In the genomic region with DNA sequence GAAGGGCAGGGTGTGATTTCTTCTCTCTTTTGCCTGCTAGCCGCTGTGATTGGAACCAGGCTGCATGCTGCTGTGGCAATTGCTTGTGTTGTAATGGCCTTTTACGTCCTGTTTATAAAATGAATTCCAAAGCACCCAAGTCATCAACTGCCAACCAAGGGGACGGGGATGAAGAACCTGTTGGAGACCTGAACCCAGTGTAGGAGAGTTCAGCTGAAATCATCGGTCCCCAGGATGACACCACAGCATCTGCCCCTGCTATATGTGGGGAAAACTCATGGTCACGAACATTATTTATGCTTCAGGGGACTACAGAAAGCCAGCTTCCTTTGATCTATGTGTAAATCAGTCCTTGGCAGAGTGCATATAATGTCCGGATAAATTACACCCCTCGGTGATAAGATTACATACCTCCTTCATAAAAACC, we compare ENCODE assay signal across 20 cellular contexts. TPM values are rescaled to one million over a fixed set of nuclear protein-coding genes. Genes with fewer than 3 reads are reported as not detected.
DNase-seq lines count a peak whose midpoint lies in the region; ATAC-seq, FAIRE-seq and TF ChIP-seq lines count a peak whose summit lies in the region.
"Had no signal": no experiment of that assay in that cellular context is flagged by ENCODE, and none has a peak within 500 bp of the region (broad histone marks: within the 10 kb centered on the region; RNA-seq: fewer than 3 reads in every experiment).

No MANE protein-coding gene starts in this region.

- no peak for TF ChIP-seq POLR2A in esophagus squamous epithelium (IDR thresholded peaks at IDR 0.05)

- peaks cover 8% of the 10 kb centered on the region for H3K36me3 ChIP-seq in Panc1 (ENCODE audit: control insufficient read depth, insufficient read depth, low read length)
- peaks cover 4 to 29% (median 5%) of the 10 kb centered on the region in 3 donors for H3K36me3 ChIP-seq in esophagus squamous epithelium
- H3K36me3 ChIP-seq in psoas muscle (ENCODE audit: insufficient read depth in 1 of 2, low read depth in 1 of 2): peaks cover 6 to 52% of the 10 kb centered on the region in 2 donors

- H3K4me1 ChIP-seq in Panc1 (ENCODE audit: control insufficient read depth, insufficient read depth, low read length) (peaks cover 19% of the 10 kb centered on the region), esophagus squamous epithelium (peaks cover 17 to 77% (median 18%) of the 10 kb centered on the region in 3 donors), psoas muscle (peaks cover 50% of the 10 kb centered on the region)

- TF ChIP-seq CTCF in Panc1 (IDR thresholded peaks at IDR 0.05): no peak
- TF ChIP-seq CTCF in esophagus squamous epithelium (IDR thresholded peaks at IDR 0.05): no peak
- TF ChIP-seq CTCF in psoas muscle (IDR thresholded peaks at IDR 0.05): no peak
- TF ChIP-seq CTCF in D721Med (IDR thresholded peaks at IDR 0.05; ENCODE audit: insufficient read depth, missing control alignments): no peak

- no peak for ATAC-seq in Panc1
- no peak for ATAC-seq in psoas muscle
- ATAC-seq: foreskin keratinocyte; stimulated activated memory B cell treated with anti-CD40 and anti-IgM and Interleukin-4, amounts not matched to agents 10 μg/mL and 1 μg/mL and 100 μg/mL, for 72 hours had no signal

- H3K4me3 ChIP-seq in Panc1 (ENCODE audit: low read depth in 2 of 2, low read length in 2 of 2) (no peak overlapping the region), esophagus squamous epithelium (no peak overlapping the region), psoas muscle (no peak overlapping the region)
- H3K4me3 ChIP-seq: HAP-1, PC-9 had no signal

- 65 to 82% methylated on average over 4 to 5 of the region's 7 CpGs for WGBS in esophagus squamous epithelium, 2 donors
- WGBS in psoas muscle, 3 donors: 51 to 70% (median 55%) methylated on average over 7 of the region's 7 CpGs

- TSS peak; percentile 36 for BruUV-seq in Panc1 (replicated peaks; lab: Mats Ljungman, UMichigan)

- H3K27ac ChIP-seq in Panc1 (ENCODE audit: low read length) (peak overlapping the region; percentile 77), esophagus squamous epithelium (peak overlapping the region; percentile 18 to 97 (median 66)), psoas muscle (peak overlapping the region; percentile 67)
- H3K27ac ChIP-seq: foreskin keratinocyte, KMS-11, PC-9 had no signal

- in situ Hi-C loops in Panc1 (cut with HindIII; ENCODE audit: low pct_unique_long_range_greater_than_20kb, low sequenced_read_pairs): no loop called here

- no peak for FAIRE-seq in D721Med (lab: Jason Lieb, UNC)
- FAIRE-seq: GM18507, islet of Langerhans had no signal

- H3K9me3 ChIP-seq in Panc1 (ENCODE audit: control insufficient read depth, insufficient read depth, low read depth, low read length) (no peaks in the 10 kb centered on the region), esophagus squamous epithelium (no peaks in the 10 kb centered on the region), psoas muscle (no peaks in the 10 kb centered on the region)
- H3K9me3 ChIP-seq: HAP-1 had no signal

- DNase-seq in ELR (ENCODE audit: low read depth): peak; percentile 88
- DNase-seq in Panc1 (ENCODE audit: low read depth, low spot score): no peak
- no peak for DNase-seq in esophagus squamous epithelium (lab: John Stamatoyannopoulos, UW)
- no peak for DNase-seq in psoas muscle
- no peak for DNase-seq in D721Med (ENCODE audit: insufficient read length, low spot score)
- no peak for DNase-seq in NCI-H1694 (lab: John Stamatoyannopoulos, UW)
- DNase-seq in DMS114 treated with DMSO at 0.1 percent for 48 hours (lab: John Stamatoyannopoulos, UW; ENCODE audit: unreplicated experiment): no peak
- DNase-seq: amniotic stem cell; CD4-positive, alpha-beta memory T cell; foreskin keratinocyte; naive B cell; NCI-H524 treated with DMSO at 0.1 percent for 48 hours; stimulated activated CD4-positive, alpha-beta T cell treated with anti-CD3 and anti-CD28 coated beads, Interleukin-4, amount 100 ng/mL, for 4 hours; T-helper 1 cell had no signal

- POLR2A ChIA-PET in Panc1 (lab: Charles Lee): interaction anchor here (0.7 kb wide), 1 partner anchor 18 kb away, joined by 3 read pairs; a partner anchor contains a TSS

- no peaks in the 10 kb centered on the region for H3K27me3 ChIP-seq in Panc1 (ENCODE audit: control insufficient read depth, insufficient read depth, low read length)
- no peaks in the 10 kb centered on the region for H3K27me3 ChIP-seq in esophagus squamous epithelium
- no peaks in the 10 kb centered on the region for H3K27me3 ChIP-seq in psoas muscle (ENCODE audit: insufficient read depth in 3 of 3, low read length in 2 of 3)
- H3K27me3 ChIP-seq: foreskin keratinocyte had no signal

- intact Hi-C loops in Panc1 (cut with micrococcal nuclease; ENCODE audit: unreplicated experiment) (loop anchor here (5.0 kb wide), 1 partner anchor 103 kb away; no protein-coding TSS in a partner anchor), esophagus squamous epithelium (cut with DNase I) (loop anchor here (10.0 kb wide), 1 partner anchor 50 kb away; a partner anchor contains a TSS), psoas muscle (cut with DNase I) (loop anchor here (5.0 kb wide), 1 partner anchor 52 kb away; a partner anchor contains a TSS)

- CTCF ChIA-PET in Panc1 (lab: Charles Lee): interaction anchor here (0.5 kb wide), 1 partner anchor 8 kb away, joined by 3 read pairs; no protein-coding TSS in a partner anchor

RNA-seq across cellular contexts. Expression of a gene that starts 3.8 kb away (rescaled TPM):
- total RNA-seq in Panc1 (2021; ENCODE audit: unreplicated experiment) (18.1 TPM), esophagus squamous epithelium (10 to 100 TPM; 10.8 to 21.4 (median 16.0) TPM), psoas muscle (10 to 100 TPM; 27.2 to 56.0 (median 34.0) TPM)
- polyA plus RNA-seq in Panc1 (2012; ENCODE audit: insufficient read length): 11.3 TPM
- 10 to 100 TPM; 19.8 to 39.1 (median 20.2) TPM for polyA plus RNA-seq in psoas muscle

RNA-seq across cellular contexts. Expression of a gene that starts 18.6 kb away (rescaled TPM):
- 28.9 TPM for total RNA-seq in Panc1 (2021; ENCODE audit: unreplicated experiment)
- 14.4 TPM for polyA plus RNA-seq in Panc1 (2012; ENCODE audit: insufficient read length)
- total RNA-seq in esophagus squamous epithelium: 10 to 100 TPM; 35.3 to 71.2 (median 43.4) TPM
- total RNA-seq in psoas muscle: 10 to 100 TPM; 61.5 to 89.9 (median 72.9) TPM
- polyA plus RNA-seq in psoas muscle: 100 to 1,000 TPM in 2 of 3 donors, 10 to 100 TPM in 1; 74.3 to 228 (median 120) TPM

RNA-seq across cellular contexts. Expression of a gene that starts 19.5 kb away (rescaled TPM):
- total RNA-seq in Panc1 (2021; ENCODE audit: unreplicated experiment): 0.28 TPM
- 0.16 TPM for polyA plus RNA-seq in Panc1 (2012; ENCODE audit: insufficient read length)
- 10 to 100 TPM in 1 of 4 donors, under 1 TPM in 3; 0.40 to 14.8 (median 0.53) TPM for total RNA-seq in esophagus squamous epithelium
- under 1 TPM; 0.11 to 0.46 (median 0.32) TPM for total RNA-seq in psoas muscle
- polyA plus RNA-seq in psoas muscle: under 1 TPM in 2 of 3 donors, not detected in 1; 0.03 to 0.05 TPM

RNA-seq across cellular contexts. Expression of a gene that starts 52.5 kb away (rescaled TPM):
- total RNA-seq in Panc1 (2021; ENCODE audit: unreplicated experiment) (9.6 TPM), esophagus squamous epithelium (10 to 100 TPM; 13.3 to 22.7 (median 18.3) TPM), psoas muscle (10 to 100 TPM; 13.9 to 16.3 (median 14.9) TPM)
- 9.6 TPM for polyA plus RNA-seq in Panc1 (2012; ENCODE audit: insufficient read length)
- polyA plus RNA-seq in psoas muscle: 10 to 100 TPM in 1 of 3 donors, 1 to 10 TPM in 2; 5.7 to 19.6 (median 7.4) TPM
